ENCODE assay signal across 17 cellular contexts in genomic region chr4:6076391-6076790, GRCh38. TPM values are rescaled to one million over a fixed set of nuclear protein-coding genes. Genes with fewer than 3 reads are reported as not detected.
DNase-seq lines count a peak whose midpoint lies in the region; ATAC-seq and TF ChIP-seq lines count a peak whose summit lies in the region.
"Had no signal": no experiment of that assay in that cellular context is flagged by ENCODE, and none has a peak within 500 bp of the region (broad histone marks: within the 10 kb centered on the region; RNA-seq: fewer than 3 reads in every experiment).

No MANE protein-coding gene starts in this region.

- TF ChIP-seq CTCF in A673 (conservative IDR thresholded peaks at IDR 0.05; ENCODE audit: low read depth, low read length) (peak; percentile 41; the same call in 1 of the 2 replicates), chondrocyte (IDR thresholded peaks at IDR 0.05) (peak; percentile 31), tibial nerve (IDR thresholded peaks at IDR 0.05) (no peak)

- H3K36me3 Mint-ChIP-seq in chondrocyte (ENCODE audit: low read depth): no peaks in the 10 kb centered on the region
- H3K36me3 Mint-ChIP-seq: naive thymus-derived CD8-positive, alpha-beta T cell had no signal

- TF ChIP-seq EP300 in tibial nerve (IDR thresholded peaks at IDR 0.05): no peak

- POLR2A ChIA-PET in A673 (lab: Charles Lee; ENCODE audit: low non-redundant PET): no interaction called here

- TF ChIP-seq POLR2A in tibial nerve (IDR thresholded peaks at IDR 0.05): no peak

- H3K9me2 ChIP-seq in Karpas-422 (replicated peaks; ENCODE audit: insufficient read depth, low read length): no peaks in the 10 kb centered on the region

- H3K27me3 Mint-ChIP-seq in chondrocyte (ENCODE audit: low read depth): peaks cover 40% of the 10 kb centered on the region
- H3K27me3 Mint-ChIP-seq: T-helper 17 cell had no signal

- H3K4me3 ChIP-seq in A673 (ENCODE audit: low read depth, low read length, poor library complexity, severe bottlenecking): no peak overlapping the region
- H3K4me3 ChIP-seq in Karpas-422 (ENCODE audit: low read length): no peak overlapping the region
- H3K4me3 ChIP-seq in tibial nerve: no peak overlapping the region
- H3K4me3 ChIP-seq: left ventricle myocardium inferior, MG63, sigmoid colon, upper lobe of right lung had no signal

- H3K4me1 ChIP-seq in A673 (ENCODE audit: insufficient read depth, low read length, poor library complexity, severe bottlenecking) (no peaks in the 10 kb centered on the region), Karpas-422 (ENCODE audit: low read length) (no peaks in the 10 kb centered on the region), tibial nerve (no peaks in the 10 kb centered on the region)
- H3K4me1 ChIP-seq: left ventricle myocardium inferior, sigmoid colon, upper lobe of right lung had no signal

- no peak overlapping the region for H3K4me2 ChIP-seq in Karpas-422 (ENCODE audit: low read depth, low read length, poor library complexity, severe bottlenecking)

- no peaks in the 10 kb centered on the region for H3K27me3 ChIP-seq in A673 (replicated peaks; ENCODE audit: insufficient read depth, low read depth, low read length, poor library complexity)
- H3K27me3 ChIP-seq in Karpas-422 (ENCODE audit: low read length): no peaks in the 10 kb centered on the region
- H3K27me3 ChIP-seq in tibial nerve: no peaks in the 10 kb centered on the region
- H3K27me3 ChIP-seq: MG63, upper lobe of right lung had no signal

- WGBS in tibial nerve, 2 donors: 47 to 67% methylated on average over 1 of the region's 1 CpG

- H3K9ac ChIP-seq in Karpas-422 (ENCODE audit: low read length): no peak overlapping the region

- no peaks in the 10 kb centered on the region for H3K4me1 Mint-ChIP-seq in chondrocyte (ENCODE audit: low read depth)
- H3K4me1 Mint-ChIP-seq: naive thymus-derived CD8-positive, alpha-beta T cell had no signal

- intact Hi-C loops in A673 (cut with micrococcal nuclease; ENCODE audit: unreplicated experiment): no loop called here

- H3K9me3 ChIP-seq in A673 (ENCODE audit: low read depth, low read length, poor library complexity, severe bottlenecking): no peaks in the 10 kb centered on the region
- no peaks in the 10 kb centered on the region for H3K9me3 ChIP-seq in Karpas-422 (ENCODE audit: low read length)
- H3K9me3 ChIP-seq in tibial nerve: no peaks in the 10 kb centered on the region
- H3K9me3 ChIP-seq: left ventricle myocardium inferior, MG63, sigmoid colon, upper lobe of right lung had no signal

- ATAC-seq in HG03175 (IDR thresholded peaks at IDR 0.05; ENCODE audit: unreplicated experiment): no peak
- ATAC-seq: naive thymus-derived CD8-positive, alpha-beta T cell; stimulated activated effector memory CD8-positive, alpha-beta T cell treated with anti-CD3 and anti-CD28 coated beads, Interleukin-12 subunit alpha, Interleukin-12 subunit beta, amount 100 ng/mL, for 72 hours; T-helper 17 cell; upper lobe of right lung had no signal

- H3K4me3 Mint-ChIP-seq in chondrocyte (ENCODE audit: unreplicated experiment): no peak overlapping the region
- H3K4me3 Mint-ChIP-seq: naive thymus-derived CD8-positive, alpha-beta T cell; stimulated activated effector memory CD8-positive, alpha-beta T cell treated with anti-CD3 and anti-CD28 coated beads, Interleukin-12 subunit alpha, Interleukin-12 subunit beta, amount 100 ng/mL, for 72 hours; T-helper 17 cell had no signal

- no peak overlapping the region for H3K27ac ChIP-seq in A673 (ENCODE audit: low read depth, low read length, poor library complexity, severe bottlenecking)
- no peak overlapping the region for H3K27ac ChIP-seq in Karpas-422 (ENCODE audit: low read length)
- H3K27ac ChIP-seq in tibial nerve: no peak overlapping the region
- H3K27ac ChIP-seq: left ventricle myocardium inferior, sigmoid colon, upper lobe of right lung had no signal

- H3K9me3 Mint-ChIP-seq in chondrocyte (ENCODE audit: low read depth): no peaks in the 10 kb centered on the region
- H3K9me3 Mint-ChIP-seq: naive thymus-derived CD8-positive, alpha-beta T cell; stimulated activated effector memory CD8-positive, alpha-beta T cell treated with anti-CD3 and anti-CD28 coated beads, Interleukin-12 subunit alpha, Interleukin-12 subunit beta, amount 100 ng/mL, for 72 hours had no signal

- DNase-seq in A673 (ENCODE audit: low spot score): no peak
- peak; percentile 19 for DNase-seq in DMS53 treated with DMSO at 0.1 percent for 48 hours (lab: John Stamatoyannopoulos, UW; ENCODE audit: unreplicated experiment)
- peak; percentile 74 for DNase-seq in Karpas-422
- no peak for DNase-seq in chondrocyte (ENCODE audit: low spot score)
- no peak for DNase-seq in occipital lobe (lab: John Stamatoyannopoulos, UW)
- no peak for DNase-seq in tibial nerve (ENCODE audit: low spot score in 2 of 2)
- DNase-seq: activated effector memory CD4-positive, alpha-beta T cell treated with anti-CD3 and anti-CD28 coated beads, Interleukin-2, amount 50 U/mL, for 16 hours; hippocampal formation; left ventricle myocardium inferior; MG63; naive thymus-derived CD8-positive, alpha-beta T cell; sigmoid colon; stimulated activated CD4-positive, alpha-beta T cell treated with anti-CD3 and anti-CD28 coated beads, Interleukin-4, amount 100 ng/mL, for 4 hours; T-helper 17 cell; upper lobe of right lung had no signal

- no peaks in the 10 kb centered on the region for H4K20me1 ChIP-seq in Karpas-422 (ENCODE audit: insufficient read depth, low read depth, low read length)

- no peak overlapping the region for H3K27ac Mint-ChIP-seq in chondrocyte (ENCODE audit: unreplicated experiment)
- H3K27ac Mint-ChIP-seq: stimulated activated effector memory CD8-positive, alpha-beta T cell treated with anti-CD3 and anti-CD28 coated beads, Interleukin-12 subunit alpha, Interleukin-12 subunit beta, amount 100 ng/mL, for 72 hours; T-helper 17 cell had no signal

- no peaks in the 10 kb centered on the region for H3K36me3 ChIP-seq in A673 (ENCODE audit: insufficient read depth, low read length, poor library complexity, severe bottlenecking)
- no peaks in the 10 kb centered on the region for H3K36me3 ChIP-seq in Karpas-422 (ENCODE audit: insufficient read depth, low read length)
- no peaks in the 10 kb centered on the region for H3K36me3 ChIP-seq in tibial nerve
- H3K36me3 ChIP-seq: left ventricle myocardium inferior, MG63, sigmoid colon, upper lobe of right lung had no signal

- BruUV-seq in A673 (replicated peaks; lab: Mats Ljungman, UMichigan): no TSS peak

- H3K79me2 ChIP-seq in Karpas-422 (ENCODE audit: low read length): no peaks in the 10 kb centered on the region

- CTCF ChIA-PET in A673 (lab: Charles Lee): no interaction called here

- no peak overlapping the region for H2AFZ ChIP-seq in Karpas-422 (ENCODE audit: low read length)

RNA-seq across cellular contexts. Expression of gene C4orf50, which starts 58.2 kb away (rescaled TPM):
- total RNA-seq in A673 (2021): not detected in 2 replicates
- 0.19 and 0.32 TPM in 2 replicates for total RNA-seq in Karpas-422 (2014; rRNA removed; shearing (Covaris generic); ENCODE audit: low replicate concordance)
- not detected in 3 replicates for total RNA-seq in chondrocyte
- 17.0 TPM for total RNA-seq in occipital lobe
- under 1 TPM in 2 of 4 donors, not detected in 2; 0.21 to 0.30 TPM for total RNA-seq in tibial nerve
- total RNA-seq: left ventricle myocardium inferior; naive thymus-derived CD8-positive, alpha-beta T cell had no signal

Comparison
In these comparisons a context has a peak if more than half of its experiments do, and no peak if none do; other contexts are left out.
1. DNase-seq: peak in DMS53 treated with DMSO at 0.1 percent for 48 hours (single experiment) and Karpas-422 (single experiment); none in A673 (single experiment), chondrocyte (single experiment), occipital lobe (single experiment) and tibial nerve (0 of 2).
2. CTCF ChIP-seq: peak in A673 (single experiment) and chondrocyte (single experiment); none in tibial nerve (0 of 5).
3. RNA of gene C4orf50, which starts 58.2 kb away (total RNA-seq): 17.0 TPM in occipital lobe (single experiment); 0.21 to 0.30 TPM in tibial nerve, 0.19 to 0.32 TPM in Karpas-422, not detected in A673 and not detected in chondrocyte; every median in the first group is over 10 times any median in the second.